Comparison of ENCODE assay signal across 23 cellular contexts in the genomic region with DNA sequence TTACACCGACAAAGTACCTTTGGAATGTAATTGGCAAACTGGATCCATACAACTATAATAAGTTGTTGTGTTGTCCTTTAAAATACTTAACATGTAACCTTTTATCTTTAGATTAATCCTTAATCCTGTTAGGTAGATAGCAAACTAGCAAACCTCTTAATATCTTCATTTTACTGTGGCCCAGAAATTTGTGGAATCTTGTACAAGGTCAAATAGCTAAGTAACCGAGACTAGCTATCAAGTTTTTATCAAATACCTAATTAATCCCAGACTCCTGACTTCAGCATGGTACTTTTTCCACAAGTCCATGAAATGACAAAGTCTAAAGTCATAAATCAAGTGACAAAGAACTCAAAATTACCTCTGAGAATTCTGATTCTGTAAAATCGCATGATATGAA. TPM values are rescaled to one million over a fixed set of nuclear protein-coding genes. Genes with fewer than 3 reads are reported as not detected.
A peak's percentile ranks its signal among the peaks of the same experiment; 100 is the strongest.
DNase-seq lines count a peak whose midpoint lies in the region; ATAC-seq, FAIRE-seq and TF ChIP-seq lines count a peak whose summit lies in the region.
"Had no signal": no experiment of that assay in that cellular context is flagged by ENCODE, and none has a peak within 500 bp of the region (broad histone marks: within the 10 kb centered on the region; RNA-seq: fewer than 3 reads in every experiment).

No MANE protein-coding gene starts in this region.

- H3K27me3 ChIP-seq in body of pancreas (no peaks in the 10 kb centered on the region), dorsolateral prefrontal cortex (no peaks in the 10 kb centered on the region), pancreas (no peaks in the 10 kb centered on the region), MG63 (peaks cover 31% of the 10 kb centered on the region)

- DNase-seq in body of pancreas (no peak), dorsolateral prefrontal cortex (no peak), pancreas (no peak), NCI-H748 (lab: John Stamatoyannopoulos, UW; ENCODE audit: unreplicated experiment) (no peak), MG63 (no peak), HK-2 (ENCODE audit: unreplicated experiment) (no peak)
- DNase-seq in stimulated activated naive CD8-positive, alpha-beta T cell treated with anti-CD3 and anti-CD28 coated beads, Interleukin-15, amount 100 ng/mL, for 72 hours: no peak
- DNase-seq: C1 segment of cervical spinal cord; CD4-positive, alpha-beta memory T cell; COR-L47; DMS53; H9; HFFc6; KBM-7; NCI-H2029 treated with DMSO at 0.1 percent for 48 hours; NCI-H446 treated with DMSO at 0.1 percent for 48 hours; NCI-H526; Right ventricle myocardium superior; RPMI8226 had no signal

- ATAC-seq in body of pancreas: no peak
- no peak for ATAC-seq in pancreas
- ATAC-seq in stimulated activated naive CD8-positive, alpha-beta T cell treated with anti-CD3 and anti-CD28 coated beads, Interleukin-15, amount 100 ng/mL, for 72 hours: no peak
- ATAC-seq: GM23338 had no signal

- TF ChIP-seq POLR2A in body of pancreas (IDR thresholded peaks at IDR 0.05): no peak

- peak overlapping the region in 3 of 4 donors; percentile 92 to 94 (median 94) for H3K27ac ChIP-seq in body of pancreas
- peak overlapping the region in 58 of 59 donors; percentile 75 to 99 (median 96) for H3K27ac ChIP-seq in dorsolateral prefrontal cortex
- peak overlapping the region in 2 of 4 donors; percentile 96 to 98 for H3K27ac ChIP-seq in pancreas
- H3K27ac ChIP-seq: SJSA1 had no signal

- H3K4me1 ChIP-seq in body of pancreas (peaks cover 56% of the 10 kb centered on the region), pancreas (peaks cover 0 to 29% (median 18%) of the 10 kb centered on the region in 3 donors)

- no peaks in the 10 kb centered on the region for H3K9me3 Mint-ChIP-seq in stimulated activated naive CD8-positive, alpha-beta T cell treated with anti-CD3 and anti-CD28 coated beads, Interleukin-15, amount 100 ng/mL, for 72 hours
- H3K9me3 Mint-ChIP-seq: CD4-positive, alpha-beta memory T cell; GM23338; H9; HFFc6 had no signal

- no peak for TF ChIP-seq CTCF in body of pancreas (IDR thresholded peaks at IDR 0.05)
- no peak for TF ChIP-seq CTCF in dorsolateral prefrontal cortex (IDR thresholded peaks at IDR 0.05 in 54 of 56, conservative IDR thresholded peaks at IDR 0.05 in 2 of 56; ENCODE audit: low read depth in 1 of 56, partially characterized antibody in 56 of 56)
- TF ChIP-seq CTCF in pancreas (IDR thresholded peaks at IDR 0.05): no peak

- peak overlapping the region in 1 of 2 donors; percentile 29 for H3K27ac Mint-ChIP-seq in stimulated activated naive CD8-positive, alpha-beta T cell treated with anti-CD3 and anti-CD28 coated beads, Interleukin-15, amount 100 ng/mL, for 72 hours
- H3K27ac Mint-ChIP-seq: CD4-positive, alpha-beta memory T cell; GM23338; H9; HFFc6 had no signal

- no peak overlapping the region for H3K4me3 Mint-ChIP-seq in stimulated activated naive CD8-positive, alpha-beta T cell treated with anti-CD3 and anti-CD28 coated beads, Interleukin-15, amount 100 ng/mL, for 72 hours
- H3K4me3 Mint-ChIP-seq: CD4-positive, alpha-beta memory T cell; GM23338; H9; HFFc6 had no signal

- H3K36me3 ChIP-seq in body of pancreas (replicated peaks in 1 of 2; ENCODE audit: insufficient read depth in 1 of 2, low read depth in 2 of 2): peaks cover 0 to 3% of the 10 kb centered on the region in 2 donors
- H3K36me3 ChIP-seq in pancreas: peaks cover 0 to 28% (median 15%) of the 10 kb centered on the region in 3 donors
- H3K36me3 ChIP-seq in MG63: no peaks in the 10 kb centered on the region
- H3K36me3 ChIP-seq: SJSA1 had no signal

- intact Hi-C loops in body of pancreas (cut with DNase I): no loop called here
- intact Hi-C loops in dorsolateral prefrontal cortex (cut with DNase I): loop anchor here in 1 of 2 donors (10.0 kb wide), 2 partner anchors 49 to 169 kb away; no protein-coding TSS in a partner anchor
- intact Hi-C loops in pancreas (cut with DNase I): no loop called here

- H3K9me3 ChIP-seq in body of pancreas (no peaks in the 10 kb centered on the region), pancreas (no peaks in the 10 kb centered on the region), MG63 (no peaks in the 10 kb centered on the region)

- H3K4me1 Mint-ChIP-seq in stimulated activated naive CD8-positive, alpha-beta T cell treated with anti-CD3 and anti-CD28 coated beads, Interleukin-15, amount 100 ng/mL, for 72 hours: peaks cover 23% of the 10 kb centered on the region

- peaks cover 37% of the 10 kb centered on the region for H3K27me3 Mint-ChIP-seq in stimulated activated naive CD8-positive, alpha-beta T cell treated with anti-CD3 and anti-CD28 coated beads, Interleukin-15, amount 100 ng/mL, for 72 hours

- FAIRE-seq in pancreas (lab: Jason Lieb, UNC): no peak
- FAIRE-seq: G401.6, HTR-8/SVneo had no signal

- 18 to 20% methylated on average over 3 of the region's 3 CpGs for WGBS in body of pancreas, 2 donors
- WGBS in pancreas, 2 donors: 17 to 19% methylated on average over 3 of the region's 3 CpGs

- H3K4me3 ChIP-seq in body of pancreas: peak overlapping the region in 1 of 2 donors; percentile 97
- peak overlapping the region in 32 of 59 donors; percentile 3 to 93 (median 38) for H3K4me3 ChIP-seq in dorsolateral prefrontal cortex
- H3K4me3 ChIP-seq in pancreas: peak overlapping the region; percentile 1 to 93 (median 88)
- H3K4me3 ChIP-seq in MG63: no peak overlapping the region
- H3K4me3 ChIP-seq: GM23338, SJSA1 had no signal

RNA-seq across cellular contexts. Expression of a gene that starts 4.4 kb away (rescaled TPM):
- total RNA-seq in body of pancreas (1,000 to 10,000 TPM; 1,064 to 1,447 TPM), dorsolateral prefrontal cortex (100 to 1,000 TPM; 103 to 309 (median 166) TPM), pancreas (1,000 to 10,000 TPM in 4 of 6 donors, 100 to 1,000 TPM in 2; 862 to 1,576 (median 1,249) TPM)
- 100 to 1,000 TPM; 343 to 367 TPM for polyA plus RNA-seq in pancreas
- total RNA-seq in MG63 (2014; rRNA removed; shearing (Covaris generic); ENCODE audit: low replicate concordance): 0.23 TPM in 1 of 2 replicates, not detected in the other
- total RNA-seq: SJSA1 had no signal

Comparison
In these comparisons a context has a peak if more than half of its experiments do, and no peak if none do; other contexts are left out.
1. RNA of a gene that starts 4.4 kb away (total RNA-seq): 1,064 to 1,447 TPM in body of pancreas, 862 to 1,576 TPM in pancreas and 103 to 309 TPM in dorsolateral prefrontal cortex; 0.23 TPM in MG63; every median in the first group is over 10 times any median in the second.